In genomic region chrX:49073641-49074575, GRCh38 we compare ENCODE assay signal across 1 cellular context.
A peak's percentile ranks its signal among the peaks of the same experiment; 100 is the strongest.
TF ChIP-seq lines count a peak whose summit lies in the region.

A gene with protein sequence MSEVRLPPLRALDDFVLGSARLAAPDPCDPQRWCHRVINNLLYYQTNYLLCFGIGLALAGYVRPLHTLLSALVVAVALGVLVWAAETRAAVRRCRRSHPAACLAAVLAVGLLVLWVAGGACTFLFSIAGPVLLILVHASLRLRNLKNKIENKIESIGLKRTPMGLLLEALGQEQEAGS (minus strand): TSS chrX:49074002. CDS start chrX:49073987, 15 bp downstream.

TF ChIP-seq in WTC11, 78 proteins besides CTCF, POLR2A, EP300 and RAD21 (continued from another document):
- TF ChIP-seq, protein P1, sequence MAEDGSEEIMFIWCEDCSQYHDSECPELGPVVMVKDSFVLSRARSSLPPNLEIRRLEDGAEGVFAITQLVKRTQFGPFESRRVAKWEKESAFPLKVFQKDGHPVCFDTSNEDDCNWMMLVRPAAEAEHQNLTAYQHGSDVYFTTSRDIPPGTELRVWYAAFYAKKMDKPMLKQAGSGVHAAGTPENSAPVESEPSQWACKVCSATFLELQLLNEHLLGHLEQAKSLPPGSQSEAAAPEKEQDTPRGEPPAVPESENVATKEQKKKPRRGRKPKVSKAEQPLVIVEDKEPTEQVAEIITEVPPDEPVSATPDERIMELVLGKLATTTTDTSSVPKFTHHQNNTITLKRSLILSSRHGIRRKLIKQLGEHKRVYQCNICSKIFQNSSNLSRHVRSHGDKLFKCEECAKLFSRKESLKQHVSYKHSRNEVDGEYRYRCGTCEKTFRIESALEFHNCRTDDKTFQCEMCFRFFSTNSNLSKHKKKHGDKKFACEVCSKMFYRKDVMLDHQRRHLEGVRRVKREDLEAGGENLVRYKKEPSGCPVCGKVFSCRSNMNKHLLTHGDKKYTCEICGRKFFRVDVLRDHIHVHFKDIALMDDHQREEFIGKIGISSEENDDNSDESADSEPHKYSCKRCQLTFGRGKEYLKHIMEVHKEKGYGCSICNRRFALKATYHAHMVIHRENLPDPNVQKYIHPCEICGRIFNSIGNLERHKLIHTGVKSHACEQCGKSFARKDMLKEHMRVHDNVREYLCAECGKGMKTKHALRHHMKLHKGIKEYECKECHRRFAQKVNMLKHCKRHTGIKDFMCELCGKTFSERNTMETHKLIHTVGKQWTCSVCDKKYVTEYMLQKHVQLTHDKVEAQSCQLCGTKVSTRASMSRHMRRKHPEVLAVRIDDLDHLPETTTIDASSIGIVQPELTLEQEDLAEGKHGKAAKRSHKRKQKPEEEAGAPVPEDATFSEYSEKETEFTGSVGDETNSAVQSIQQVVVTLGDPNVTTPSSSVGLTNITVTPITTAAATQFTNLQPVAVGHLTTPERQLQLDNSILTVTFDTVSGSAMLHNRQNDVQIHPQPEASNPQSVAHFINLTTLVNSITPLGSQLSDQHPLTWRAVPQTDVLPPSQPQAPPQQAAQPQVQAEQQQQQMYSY (CRISPR knock-in tag; IDR thresholded peaks at IDR 0.05), result no peak
- TF ChIP-seq GTF2I (CRISPR knock-in tag; conservative IDR thresholded peaks at IDR 0.05) (no peak), ELF4 (CRISPR knock-in tag; IDR thresholded peaks at IDR 0.05; ENCODE audit: low read depth) (no peak), MYBL2 (CRISPR knock-in tag; IDR thresholded peaks at IDR 0.05) (no peak), ZBTB43 (CRISPR knock-in tag; IDR thresholded peaks at IDR 0.05) (no peak), NR3C1 (CRISPR knock-in tag; conservative IDR thresholded peaks at IDR 0.05; ENCODE audit: low read depth) (no peak), USF1 (CRISPR knock-in tag; IDR thresholded peaks at IDR 0.05) (peak; percentile 93), SOX15 (CRISPR knock-in tag; IDR thresholded peaks at IDR 0.05) (no peak), ZBTB21 (CRISPR knock-in tag; IDR thresholded peaks at IDR 0.05; ENCODE audit: borderline replicate concordance) (no peak), FOXP1 (CRISPR knock-in tag; IDR thresholded peaks at IDR 0.05; ENCODE audit: borderline replicate concordance) (peak; percentile 41; the same call in 1 of the 2 replicates), TEAD4 (CRISPR knock-in tag; IDR thresholded peaks at IDR 0.05) (no peak), NFE2L1 (CRISPR knock-in tag; IDR thresholded peaks at IDR 0.05) (no peak)
- TF ChIP-seq, protein P2, sequence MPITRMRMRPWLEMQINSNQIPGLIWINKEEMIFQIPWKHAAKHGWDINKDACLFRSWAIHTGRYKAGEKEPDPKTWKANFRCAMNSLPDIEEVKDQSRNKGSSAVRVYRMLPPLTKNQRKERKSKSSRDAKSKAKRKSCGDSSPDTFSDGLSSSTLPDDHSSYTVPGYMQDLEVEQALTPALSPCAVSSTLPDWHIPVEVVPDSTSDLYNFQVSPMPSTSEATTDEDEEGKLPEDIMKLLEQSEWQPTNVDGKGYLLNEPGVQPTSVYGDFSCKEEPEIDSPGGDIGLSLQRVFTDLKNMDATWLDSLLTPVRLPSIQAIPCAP (CRISPR knock-in tag; IDR thresholded peaks at IDR 0.05), result no peak
- TF ChIP-seq, protein P3, sequence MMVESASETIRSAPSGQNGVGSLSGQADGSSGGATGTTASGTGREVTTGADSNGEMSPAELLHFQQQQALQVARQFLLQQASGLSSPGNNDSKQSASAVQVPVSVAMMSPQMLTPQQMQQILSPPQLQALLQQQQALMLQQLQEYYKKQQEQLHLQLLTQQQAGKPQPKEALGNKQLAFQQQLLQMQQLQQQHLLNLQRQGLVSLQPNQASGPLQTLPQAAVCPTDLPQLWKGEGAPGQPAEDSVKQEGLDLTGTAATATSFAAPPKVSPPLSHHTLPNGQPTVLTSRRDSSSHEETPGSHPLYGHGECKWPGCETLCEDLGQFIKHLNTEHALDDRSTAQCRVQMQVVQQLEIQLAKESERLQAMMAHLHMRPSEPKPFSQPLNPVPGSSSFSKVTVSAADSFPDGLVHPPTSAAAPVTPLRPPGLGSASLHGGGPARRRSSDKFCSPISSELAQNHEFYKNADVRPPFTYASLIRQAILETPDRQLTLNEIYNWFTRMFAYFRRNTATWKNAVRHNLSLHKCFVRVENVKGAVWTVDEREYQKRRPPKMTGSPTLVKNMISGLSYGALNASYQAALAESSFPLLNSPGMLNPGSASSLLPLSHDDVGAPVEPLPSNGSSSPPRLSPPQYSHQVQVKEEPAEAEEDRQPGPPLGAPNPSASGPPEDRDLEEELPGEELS (CRISPR knock-in tag; IDR thresholded peaks at IDR 0.05), result no peak; the same call in 1 of the 2 replicates
- TF ChIP-seq, protein P4, sequence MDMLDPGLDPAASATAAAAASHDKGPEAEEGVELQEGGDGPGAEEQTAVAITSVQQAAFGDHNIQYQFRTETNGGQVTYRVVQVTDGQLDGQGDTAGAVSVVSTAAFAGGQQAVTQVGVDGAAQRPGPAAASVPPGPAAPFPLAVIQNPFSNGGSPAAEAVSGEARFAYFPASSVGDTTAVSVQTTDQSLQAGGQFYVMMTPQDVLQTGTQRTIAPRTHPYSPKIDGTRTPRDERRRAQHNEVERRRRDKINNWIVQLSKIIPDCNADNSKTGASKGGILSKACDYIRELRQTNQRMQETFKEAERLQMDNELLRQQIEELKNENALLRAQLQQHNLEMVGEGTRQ (CRISPR knock-in tag; IDR thresholded peaks at IDR 0.05), result peak; percentile 96
- TF ChIP-seq, protein P5, sequence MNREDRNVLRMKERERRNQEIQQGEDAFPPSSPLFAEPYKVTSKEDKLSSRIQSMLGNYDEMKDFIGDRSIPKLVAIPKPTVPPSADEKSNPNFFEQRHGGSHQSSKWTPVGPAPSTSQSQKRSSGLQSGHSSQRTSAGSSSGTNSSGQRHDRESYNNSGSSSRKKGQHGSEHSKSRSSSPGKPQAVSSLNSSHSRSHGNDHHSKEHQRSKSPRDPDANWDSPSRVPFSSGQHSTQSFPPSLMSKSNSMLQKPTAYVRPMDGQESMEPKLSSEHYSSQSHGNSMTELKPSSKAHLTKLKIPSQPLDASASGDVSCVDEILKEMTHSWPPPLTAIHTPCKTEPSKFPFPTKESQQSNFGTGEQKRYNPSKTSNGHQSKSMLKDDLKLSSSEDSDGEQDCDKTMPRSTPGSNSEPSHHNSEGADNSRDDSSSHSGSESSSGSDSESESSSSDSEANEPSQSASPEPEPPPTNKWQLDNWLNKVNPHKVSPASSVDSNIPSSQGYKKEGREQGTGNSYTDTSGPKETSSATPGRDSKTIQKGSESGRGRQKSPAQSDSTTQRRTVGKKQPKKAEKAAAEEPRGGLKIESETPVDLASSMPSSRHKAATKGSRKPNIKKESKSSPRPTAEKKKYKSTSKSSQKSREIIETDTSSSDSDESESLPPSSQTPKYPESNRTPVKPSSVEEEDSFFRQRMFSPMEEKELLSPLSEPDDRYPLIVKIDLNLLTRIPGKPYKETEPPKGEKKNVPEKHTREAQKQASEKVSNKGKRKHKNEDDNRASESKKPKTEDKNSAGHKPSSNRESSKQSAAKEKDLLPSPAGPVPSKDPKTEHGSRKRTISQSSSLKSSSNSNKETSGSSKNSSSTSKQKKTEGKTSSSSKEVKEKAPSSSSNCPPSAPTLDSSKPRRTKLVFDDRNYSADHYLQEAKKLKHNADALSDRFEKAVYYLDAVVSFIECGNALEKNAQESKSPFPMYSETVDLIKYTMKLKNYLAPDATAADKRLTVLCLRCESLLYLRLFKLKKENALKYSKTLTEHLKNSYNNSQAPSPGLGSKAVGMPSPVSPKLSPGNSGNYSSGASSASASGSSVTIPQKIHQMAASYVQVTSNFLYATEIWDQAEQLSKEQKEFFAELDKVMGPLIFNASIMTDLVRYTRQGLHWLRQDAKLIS (CRISPR knock-in tag; IDR thresholded peaks at IDR 0.05; ENCODE audit: borderline replicate concordance), result no peak
